8 cellular contexts compared by ENCODE assay signal in the genomic region with DNA sequence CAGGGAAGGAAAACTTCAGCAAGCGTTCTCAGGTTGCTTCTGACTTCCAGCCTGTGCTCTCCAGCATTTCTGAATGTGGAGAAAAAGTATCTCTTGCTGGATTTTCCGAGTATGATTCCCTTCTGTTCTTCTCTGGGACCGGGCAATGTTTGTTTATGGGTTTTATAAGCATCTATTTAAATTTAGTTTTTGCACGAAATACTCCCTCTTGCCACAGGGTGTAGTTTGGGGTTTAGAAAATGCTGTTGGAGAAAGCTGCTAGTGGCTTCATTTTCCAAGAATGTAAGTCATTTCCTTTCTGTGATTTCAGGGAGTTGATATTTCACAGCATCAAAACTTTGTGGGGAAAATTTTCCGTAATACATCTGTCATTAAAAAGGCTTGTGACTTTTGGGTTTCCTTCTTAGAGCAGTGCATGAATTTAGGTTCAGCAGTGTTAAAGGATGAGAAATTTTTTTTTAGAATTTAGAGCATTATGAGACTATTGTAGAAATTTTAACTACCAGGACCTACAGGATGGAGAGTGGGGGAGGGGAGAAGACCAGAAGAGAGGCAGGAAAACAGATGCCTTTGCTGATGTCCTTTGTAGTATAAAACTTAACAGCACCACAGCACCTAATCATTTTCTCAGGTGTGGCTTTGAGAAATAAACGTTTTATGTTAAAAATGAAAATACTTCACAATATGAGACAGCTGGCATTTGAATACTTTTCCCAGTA. TPM values are rescaled to one million over a fixed set of nuclear protein-coding genes. Genes with fewer than 3 reads are reported as not detected.
A peak's percentile ranks its signal among the peaks of the same experiment; 100 is the strongest.
DNase-seq lines count a peak whose midpoint lies in the region; ATAC-seq and TF ChIP-seq lines count a peak whose summit lies in the region.

No MANE protein-coding gene starts in this region.

- intact Hi-C loops in PC-3 (cut with micrococcal nuclease) = loop anchor here (1.0 to 10.0 kb wide), 10 partner anchors 64 to 708 kb away; a partner anchor contains a TSS
- intact Hi-C loops in dendritic cell treated with granulocyte-macrophage colony-stimulating factor and Interleukin-4, amounts not matched to agents 40 ng/mL and 50 ng/mL, for 4 days (cut with micrococcal nuclease) = loop anchor here (5.0 to 10.0 kb wide), 4 partner anchors 129 to 368 kb away; a partner anchor contains a TSS

- POLR2A ChIA-PET in PC-3 (lab: Charles Lee; ENCODE audit: unreplicated experiment) = interaction anchor here (0.5 to 1.0 kb wide), 6 partner anchors 17 to 357 kb away, joined by 4 to 13 read pairs (median 6); no protein-coding TSS in a partner anchor

- H2AFZ ChIP-seq in PC-3 (ENCODE audit: low read length) = 0 out of 2 replicates have a peak overlapping the region, but pooled peaks have one; percentile 10

- H3K4me1 Mint-ChIP-seq in activated naive CD4-positive, alpha-beta T cell treated with anti-CD3 and anti-CD28 coated beads, Interleukin-2, amount 50 U/mL, for 24 hours = peaks cover 15% of the 10 kb centered on the region
- peaks cover 23% of the 10 kb centered on the region for H3K4me1 Mint-ChIP-seq in dendritic cell treated with granulocyte-macrophage colony-stimulating factor and Interleukin-4, amounts not matched to agents 40 ng/mL and 50 ng/mL, for 4 days (ENCODE audit: low read depth)

- H3K4me3 ChIP-seq in PC-3 (ENCODE audit: low read length) (peak overlapping the region; percentile 86), mucosa of rectum (ENCODE audit: low read length in 2 of 2) (peak overlapping the region; percentile 80)

- ATAC-seq in PC-3 (peak; percentile 18), HG03442 (IDR thresholded peaks at IDR 0.05; ENCODE audit: unreplicated experiment) (no peak), HG02571 (IDR thresholded peaks at IDR 0.05; ENCODE audit: unreplicated experiment) (no peak), GM21423 (IDR thresholded peaks at IDR 0.05; ENCODE audit: unreplicated experiment) (no peak)

- TF ChIP-seq CTCF in PC-3 (conservative IDR thresholded peaks at IDR 0.05; ENCODE audit: low read depth, low read length) = peak; percentile 46; the same call in 1 of the 2 replicates

- peaks cover 53% of the 10 kb centered on the region for H4K20me1 ChIP-seq in PC-3 (ENCODE audit: low read length)

- CTCF ChIA-PET in PC-3 (lab: Charles Lee) = interaction anchor here (0.5 to 2.9 kb wide), 7 partner anchors 11 to 379 kb away, joined by 3 to 30 read pairs (median 7); no protein-coding TSS in a partner anchor

- H3K27me3 ChIP-seq in PC-3 (ENCODE audit: low read length) (no peaks in the 10 kb centered on the region), mucosa of rectum (ENCODE audit: control insufficient read depth in 2 of 2, insufficient read depth in 2 of 2, low read length in 2 of 2) (peaks cover 0 to 20% of the 10 kb centered on the region in 2 donors)

- no peaks in the 10 kb centered on the region for H3K36me3 Mint-ChIP-seq in activated naive CD4-positive, alpha-beta T cell treated with anti-CD3 and anti-CD28 coated beads, Interleukin-2, amount 50 U/mL, for 24 hours
- peaks cover 7% of the 10 kb centered on the region for H3K36me3 Mint-ChIP-seq in dendritic cell treated with granulocyte-macrophage colony-stimulating factor and Interleukin-4, amounts not matched to agents 40 ng/mL and 50 ng/mL, for 4 days (ENCODE audit: low read depth)

- no peaks in the 10 kb centered on the region for H3F3A ChIP-seq in PC-3 (ENCODE audit: low read length, unreplicated experiment)

- peaks cover 96% of the 10 kb centered on the region for H3K79me2 ChIP-seq in PC-3 (ENCODE audit: low read length)

- peaks cover 14% of the 10 kb centered on the region for H3K27me3 Mint-ChIP-seq in activated naive CD4-positive, alpha-beta T cell treated with anti-CD3 and anti-CD28 coated beads, Interleukin-2, amount 50 U/mL, for 24 hours
- peaks cover 24% of the 10 kb centered on the region for H3K27me3 Mint-ChIP-seq in dendritic cell treated with granulocyte-macrophage colony-stimulating factor and Interleukin-4, amounts not matched to agents 40 ng/mL and 50 ng/mL, for 4 days

- H3K4me1 ChIP-seq in PC-3 (ENCODE audit: insufficient read depth, low read length) = peaks cover 61% of the 10 kb centered on the region
- peaks cover 11 to 12% of the 10 kb centered on the region in 2 donors for H3K4me1 ChIP-seq in mucosa of rectum (ENCODE audit: control insufficient read depth in 2 of 2, insufficient read depth in 2 of 2, low read length in 2 of 2)

- H3K4me2 ChIP-seq in PC-3 (ENCODE audit: low read length) = peak overlapping the region; percentile 84

- H3K9ac ChIP-seq in PC-3 (ENCODE audit: low read length) (peak overlapping the region; percentile 89), mucosa of rectum (ENCODE audit: low read depth in 1 of 2, low read length in 2 of 2) (peak overlapping the region in 1 of 2 donors; percentile 78)

- H3K36me3 ChIP-seq in PC-3 (ENCODE audit: low read depth, low read length) (peaks cover 17% of the 10 kb centered on the region), mucosa of rectum (ENCODE audit: control insufficient read depth in 2 of 2, insufficient read depth in 2 of 2, low read length in 2 of 2) (no peaks in the 10 kb centered on the region)

- TSS peak; percentile 39 for BruUV-seq in PC-3 (replicated peaks; lab: Mats Ljungman, UMichigan)

- H3K9me3 ChIP-seq in PC-3 (ENCODE audit: low read length) = no peaks in the 10 kb centered on the region
- no peaks in the 10 kb centered on the region for H3K9me3 ChIP-seq in mucosa of rectum (ENCODE audit: control insufficient read depth in 2 of 2, low read length in 2 of 2)

- no peaks in the 10 kb centered on the region for H3K9me3 Mint-ChIP-seq in activated naive CD4-positive, alpha-beta T cell treated with anti-CD3 and anti-CD28 coated beads, Interleukin-2, amount 50 U/mL, for 24 hours
- H3K9me3 Mint-ChIP-seq in dendritic cell treated with granulocyte-macrophage colony-stimulating factor and Interleukin-4, amounts not matched to agents 40 ng/mL and 50 ng/mL, for 4 days = no peaks in the 10 kb centered on the region

- H3K27ac ChIP-seq in PC-3 (ENCODE audit: low read length) (peak overlapping the region; percentile 83), mucosa of rectum (ENCODE audit: low read depth in 2 of 2, low read length in 2 of 2) (peak overlapping the region; percentile 78 to 82)

- no peak overlapping the region for H3K27ac Mint-ChIP-seq in activated naive CD4-positive, alpha-beta T cell treated with anti-CD3 and anti-CD28 coated beads, Interleukin-2, amount 50 U/mL, for 24 hours
- H3K27ac Mint-ChIP-seq in dendritic cell treated with granulocyte-macrophage colony-stimulating factor and Interleukin-4, amounts not matched to agents 40 ng/mL and 50 ng/mL, for 4 days = no peak overlapping the region

- no peaks in the 10 kb centered on the region for H3K9me2 ChIP-seq in PC-3 (replicated peaks; ENCODE audit: low read length)

- no peak for DNase-seq in activated naive CD4-positive, alpha-beta T cell (lab: John Stamatoyannopoulos, UW)
- DNase-seq in PC-3 = peak; percentile 77

- peak overlapping the region; percentile 80 for H3K4me3 Mint-ChIP-seq in activated naive CD4-positive, alpha-beta T cell treated with anti-CD3 and anti-CD28 coated beads, Interleukin-2, amount 50 U/mL, for 24 hours
- peak overlapping the region; percentile 87 for H3K4me3 Mint-ChIP-seq in dendritic cell treated with granulocyte-macrophage colony-stimulating factor and Interleukin-4, amounts not matched to agents 40 ng/mL and 50 ng/mL, for 4 days

RNA-seq across cellular contexts. Expression of a gene that starts 1.5 kb away (rescaled TPM):
- total RNA-seq in PC-3 (2014; rRNA removed) = 88.3 and 103 TPM in 2 replicates
